In genomic region chr14:105503918-105504692, GRCh38 we compare ENCODE assay signal across 19 cellular contexts. TPM values are rescaled to one million over a fixed set of nuclear protein-coding genes. Genes with fewer than 3 reads are reported as not detected.
DNase-seq lines count a peak whose midpoint lies in the region; ATAC-seq and TF ChIP-seq lines count a peak whose summit lies in the region.
"Had no signal": no experiment of that assay in that cellular context is flagged by ENCODE, and none has a peak within 500 bp of the region (broad histone marks: within the 10 kb centered on the region; RNA-seq: fewer than 3 reads in every experiment).

No MANE protein-coding gene starts in this region.

- no peak overlapping the region for H3K4me3 ChIP-seq in BLaER1
- no peak overlapping the region for H3K4me3 ChIP-seq in neuronal stem cell (ENCODE audit: low read length in 2 of 2)
- no peak overlapping the region for H3K4me3 ChIP-seq in OCI-LY7 (ENCODE audit: low read depth, low read length, poor library complexity, severe bottlenecking)
- H3K4me3 ChIP-seq: SJSA1 had no signal

- H2AFZ ChIP-seq in neuronal stem cell (ENCODE audit: low read length) (no peak overlapping the region), OCI-LY7 (ENCODE audit: low read length) (no peak overlapping the region)

- peaks cover 11% of the 10 kb centered on the region for H3K36me3 Mint-ChIP-seq in central memory CD8-positive, alpha-beta T cell (ENCODE audit: insufficient read depth)
- H3K36me3 Mint-ChIP-seq: activated naive CD4-positive, alpha-beta T cell treated with anti-CD3 and anti-CD28 coated beads, Interleukin-2, amount 50 U/mL, for 72 hours; CD8-positive, alpha-beta T cell had no signal

- CTCF ChIA-PET in OCI-LY7 (lab: Charles Lee; ENCODE audit: unreplicated experiment), result no interaction called here

- H3K79me1 ChIP-seq in neuronal stem cell (ENCODE audit: low read depth, low read length), result peaks cover 3% of the 10 kb centered on the region

- peak overlapping the region; percentile 65 for H4K8ac ChIP-seq in neuronal stem cell (ENCODE audit: low read depth, low read length)

- no TSS peak for BruUV-seq in OCI-LY7 (replicated peaks; lab: Mats Ljungman, UMichigan)

- H3K9me3 ChIP-seq in BLaER1 (no peaks in the 10 kb centered on the region), neuronal stem cell (replicated peaks in 1 of 2; ENCODE audit: control insufficient read depth in 2 of 2, insufficient read depth in 1 of 2, low read depth in 1 of 2, low read length in 2 of 2) (peaks cover 0 to 6% of the 10 kb centered on the region in 2 donors), OCI-LY7 (ENCODE audit: low read length) (no peaks in the 10 kb centered on the region)
- H3K9me3 ChIP-seq: SJSA1 had no signal

- peak overlapping the region; percentile 13; the same call in 1 of the 2 replicates for H3K9ac ChIP-seq in BLaER1
- no peak overlapping the region for H3K9ac ChIP-seq in neuronal stem cell (ENCODE audit: low read depth, low read length, poor library complexity)

- whole genome bisulfite sequencing in neuronal stem cell (ENCODE audit: extremely low coverage in 2 of 2, insufficient read length in 2 of 2, insufficient replicate concordance in 1 of 2), 2 donors, result no CpG with 5 or more reads among the region's 29 CpGs

- no peak for TF ChIP-seq CTCF in OCI-LY7 (conservative IDR thresholded peaks at IDR 0.05; ENCODE audit: low read length)

- H2BK15ac ChIP-seq in neuronal stem cell (ENCODE audit: low read length), result no peak overlapping the region

- no peaks in the 10 kb centered on the region for H3K9me2 ChIP-seq in OCI-LY7 (ENCODE audit: insufficient read depth, low read length)

- H3K27ac Mint-ChIP-seq in central memory CD8-positive, alpha-beta T cell (ENCODE audit: low read depth), result peak overlapping the region; percentile 49
- H3K27ac Mint-ChIP-seq: activated CD4-positive, alpha-beta memory T cell treated with anti-CD3 and anti-CD28 coated beads, Interleukin-2, amount 10 ng/mL, durations not matched to agents 7 days and 5 days; activated naive CD4-positive, alpha-beta T cell treated with anti-CD3 and anti-CD28 coated beads, Interleukin-2, amount 50 U/mL, for 72 hours; CD8-positive, alpha-beta T cell; progenitor cell of endocrine pancreas had no signal

- H3K4ac ChIP-seq in neuronal stem cell (ENCODE audit: low read length), result no peak overlapping the region

- H3K27ac ChIP-seq in BLaER1, result peak overlapping the region; percentile 52
- no peak overlapping the region for H3K27ac ChIP-seq in neuronal stem cell (replicated peaks; ENCODE audit: low read length)
- H3K27ac ChIP-seq in OCI-LY7 (ENCODE audit: low read depth, low read length, poor library complexity, severe bottlenecking), result no peak overlapping the region
- H3K27ac ChIP-seq: SJSA1 had no signal

- POLR2A ChIA-PET in OCI-LY7 (lab: Charles Lee), result interaction anchor here (0.6 kb wide), 1 partner anchor 329 kb away, joined by 7 read pairs; no protein-coding TSS in a partner anchor

- H3K18ac ChIP-seq in neuronal stem cell (ENCODE audit: low read length), result peak overlapping the region; percentile 57

- H3K36me3 ChIP-seq in BLaER1 (peaks cover 12% of the 10 kb centered on the region), neuronal stem cell (replicated peaks in 1 of 2; ENCODE audit: control insufficient read depth in 2 of 2, insufficient read depth in 2 of 2, low read length in 2 of 2) (no peaks in the 10 kb centered on the region), OCI-LY7 (ENCODE audit: insufficient read depth, low read length) (peaks cover 7% of the 10 kb centered on the region; the same call in 1 of the 2 replicates)
- H3K36me3 ChIP-seq: SJSA1 had no signal

- no peak overlapping the region for H4K91ac ChIP-seq in neuronal stem cell (ENCODE audit: low read depth, low read length, poor library complexity)

- H2BK12ac ChIP-seq in neuronal stem cell (ENCODE audit: low read length), result peak overlapping the region; percentile 22

- peak overlapping the region; percentile 62 for H3K4me2 ChIP-seq in BLaER1
- H3K4me2 ChIP-seq in neuronal stem cell (ENCODE audit: insufficient read depth, low read length, poor library complexity, severe bottlenecking), result no peak overlapping the region
- H3K4me2 ChIP-seq in OCI-LY7 (ENCODE audit: low read length), result no peak overlapping the region

- H4K20me1 ChIP-seq in BLaER1 (no peaks in the 10 kb centered on the region), OCI-LY7 (ENCODE audit: insufficient read depth, low read length) (no peaks in the 10 kb centered on the region)

- H2BK5ac ChIP-seq in neuronal stem cell (ENCODE audit: low read length), result no peak overlapping the region

- H3K23ac ChIP-seq in neuronal stem cell (ENCODE audit: low read depth, low read length, poor library complexity), result no peak overlapping the region

- peaks cover 20% of the 10 kb centered on the region for H3K27me3 Mint-ChIP-seq in central memory CD8-positive, alpha-beta T cell

- H3K9me3 Mint-ChIP-seq in central memory CD8-positive, alpha-beta T cell, result no peaks in the 10 kb centered on the region
- H3K9me3 Mint-ChIP-seq: activated CD4-positive, alpha-beta memory T cell treated with anti-CD3 and anti-CD28 coated beads, Interleukin-2, amount 10 ng/mL, durations not matched to agents 7 days and 5 days; activated naive CD4-positive, alpha-beta T cell treated with anti-CD3 and anti-CD28 coated beads, Interleukin-2, amount 50 U/mL, for 72 hours; CD8-positive, alpha-beta T cell; stimulated activated naive B cell treated with anti-CD40 and anti-IgM and Interleukin-4, amounts not matched to agents 10 μg/mL and 1 μg/mL and 100 μg/mL, for 72 hours had no signal

- intact Hi-C loops in OCI-LY7 (cut with micrococcal nuclease; ENCODE audit: unreplicated experiment), result no loop called here

- H3K4me3 Mint-ChIP-seq in central memory CD8-positive, alpha-beta T cell, result no peak overlapping the region
- H3K4me3 Mint-ChIP-seq: activated CD4-positive, alpha-beta memory T cell treated with anti-CD3 and anti-CD28 coated beads, Interleukin-2, amount 10 ng/mL, durations not matched to agents 7 days and 5 days; CD8-positive, alpha-beta T cell; stimulated activated naive B cell treated with anti-CD40 and anti-IgM and Interleukin-4, amounts not matched to agents 10 μg/mL and 1 μg/mL and 100 μg/mL, for 72 hours had no signal

- H3K79me2 ChIP-seq in OCI-LY7 (ENCODE audit: insufficient read depth, low read depth, low read length), result no peaks in the 10 kb centered on the region

- H3K4me1 ChIP-seq in BLaER1, result peaks cover 54% of the 10 kb centered on the region
- H3K4me1 ChIP-seq in neuronal stem cell (ENCODE audit: control insufficient read depth in 2 of 2, insufficient read depth in 1 of 2, low read depth in 1 of 2, low read length in 2 of 2), result peaks cover 5 to 9% of the 10 kb centered on the region in 2 donors
- H3K4me1 ChIP-seq in OCI-LY7 (ENCODE audit: insufficient read depth, low read length, poor library complexity, severe bottlenecking), result no peaks in the 10 kb centered on the region
- H3K4me1 ChIP-seq: SJSA1 had no signal

- no peaks in the 10 kb centered on the region for H3K4me1 Mint-ChIP-seq in central memory CD8-positive, alpha-beta T cell

- no peak for ATAC-seq in central memory CD8-positive, alpha-beta T cell (replicated peaks; ENCODE audit: extremely low read depth, poor library complexity, severe bottlenecking)
- ATAC-seq: activated naive CD4-positive, alpha-beta T cell treated with anti-CD3 and anti-CD28 coated beads, Interleukin-2, amount 50 U/mL, for 72 hours; CD8-positive, alpha-beta T cell; stimulated activated naive B cell treated with anti-CD40 and anti-IgM and Interleukin-4, amounts not matched to agents 10 μg/mL and 1 μg/mL and 100 μg/mL, for 72 hours had no signal

- H2BK120ac ChIP-seq in neuronal stem cell (ENCODE audit: low read depth, low read length), result no peak overlapping the region

- DNase-seq in Daoy (ENCODE audit: low read depth) (peak; percentile 18), neuronal stem cell (ENCODE audit: low spot score) (no peak), SHP77 (lab: John Stamatoyannopoulos, UW) (no peak), NCI-H1417 (lab: John Stamatoyannopoulos, UW) (no peak), OCI-LY7 (ENCODE audit: low spot score) (no peak)
- no peak for DNase-seq in central memory CD8-positive, alpha-beta T cell (ENCODE audit: low spot score in 2 of 2)
- no peak for DNase-seq in stimulated activated naive CD4-positive, alpha-beta T cell treated with Interleukin-2 at 50 U/mL for 16 hours (lab: John Stamatoyannopoulos, UW)
- DNase-seq: activated CD4-positive, alpha-beta memory T cell treated with anti-CD3 and anti-CD28 coated beads, Interleukin-2, amount 10 ng/mL, durations not matched to agents 7 days and 5 days; activated CD4-positive, CD25-positive, alpha-beta regulatory T cell treated with anti-CD3 and anti-CD28 coated beads, Interleukin-2, amount 50 U/mL, for 72 hours; caudate nucleus; CD8-positive, alpha-beta T cell; NCI-H1092; NCI-H524 treated with DMSO at 0.1 percent for 48 hours; stimulated activated CD4-positive, alpha-beta T cell treated with anti-CD3 and anti-CD28 coated beads, Interleukin-4, amount 100 ng/mL, for 4 hours; stimulated activated naive B cell treated with anti-CD40 and anti-IgM and Interleukin-4, amounts not matched to agents 10 μg/mL and 1 μg/mL and 100 μg/mL, for 72 hours had no signal

- H2AK5ac ChIP-seq in neuronal stem cell (ENCODE audit: low read depth, low read length), result no peak overlapping the region

- no peaks in the 10 kb centered on the region for H3K27me3 ChIP-seq in BLaER1
- peaks cover 0 to 15% (median 0%) of the 10 kb centered on the region in 3 experiments for H3K27me3 ChIP-seq in neuronal stem cell (ENCODE audit: control insufficient read depth in 3 of 3, insufficient read depth in 3 of 3, low read depth in 1 of 3, low read length in 3 of 3)

- peak overlapping the region; percentile 82 for H3K14ac ChIP-seq in neuronal stem cell (ENCODE audit: low read length)

RNA-seq across cellular contexts. Expression of gene TEDC1, which starts 13.1 kb away (rescaled TPM):
- total RNA-seq in Daoy (2014; rRNA removed; shearing (Covaris generic)), result 61.9 and 73.5 TPM in 2 replicates
- polyA plus RNA-seq in neuronal stem cell (2013, experiment 1 of 2), result 13.4 TPM
- 11.7 TPM for polyA plus RNA-seq in neuronal stem cell (2013, experiment 2 of 2)
- total RNA-seq in OCI-LY7 (2014; rRNA removed; shearing (Covaris generic)), result 53.2 and 57.4 TPM in 2 replicates
- total RNA-seq in OCI-LY7 (2022), result 55.8 and 58.0 TPM in 2 replicates

RNA-seq across cellular contexts. Expression of gene CRIP1, which starts 17.4 kb away (rescaled TPM):
- total RNA-seq in Daoy (2014; rRNA removed; shearing (Covaris generic)), result 15.0 and 20.4 TPM in 2 replicates
- polyA plus RNA-seq in neuronal stem cell (2013, experiment 1 of 2), result 98.0 TPM
- 93.7 TPM for polyA plus RNA-seq in neuronal stem cell (2013, experiment 2 of 2)
- 4.1 and 4.6 TPM in 2 replicates for total RNA-seq in OCI-LY7 (2014; rRNA removed; shearing (Covaris generic))
- 1.5 TPM in 1 of 2 replicates, not detected in the other for total RNA-seq in OCI-LY7 (2022)

RNA-seq across cellular contexts. Expression of gene TMEM121, which starts 22.3 kb away (rescaled TPM):
- 8.4 and 8.7 TPM in 2 replicates for total RNA-seq in Daoy (2014; rRNA removed; shearing (Covaris generic))
- 7.2 TPM for polyA plus RNA-seq in neuronal stem cell (2013, experiment 1 of 2)
- polyA plus RNA-seq in neuronal stem cell (2013, experiment 2 of 2), result 6.3 TPM
- 0.25 and 0.70 TPM in 2 replicates for total RNA-seq in OCI-LY7 (2014; rRNA removed; shearing (Covaris generic))
- total RNA-seq in OCI-LY7 (2022), result 0.21 and 0.31 TPM in 2 replicates

RNA-seq across cellular contexts. Expression of gene CRIP2, which starts 29.5 kb away (rescaled TPM):
- total RNA-seq in Daoy (2014; rRNA removed; shearing (Covaris generic)), result 88.8 and 94.1 TPM in 2 replicates
- polyA plus RNA-seq in neuronal stem cell (2013, experiment 1 of 2), result 16.9 TPM
- polyA plus RNA-seq in neuronal stem cell (2013, experiment 2 of 2), result 15.2 TPM
- not detected in 2 replicates for total RNA-seq in OCI-LY7 (2014; rRNA removed; shearing (Covaris generic))
- total RNA-seq in OCI-LY7 (2022), result not detected in 2 replicates
